19 cellular contexts compared by ENCODE assay signal in genomic region chr3:159675285-159675684, GRCh38.
"Had no signal": no experiment of that assay in that cellular context is flagged by ENCODE, and none has a peak within 500 bp of the region (broad histone marks: within the 10 kb centered on the region; RNA-seq: fewer than 3 reads in every experiment).

No MANE protein-coding gene starts in this region.

- H3K27me3 ChIP-seq: SJSA1 had no signal

- H3K36me3 ChIP-seq: SJSA1 had no signal

- DNase-seq: IMR-90, Karpas-422, KG1, MM.1S, NCI-H1092 treated with DMSO at 0.1 percent for 48 hours, NCI-H1436, NCI-H187, NCI-H2029, NCI-H2081 treated with DMSO at 0.1 percent for 48 hours, NCI-H2171, NCI-H226, NCI-H446, NCI-H510A, NCI-H69, NCI-H774, SIG-M5 had no signal

- H3K27ac ChIP-seq: RWPE1, SJSA1, SK-N-MC had no signal

- H3K4me3 ChIP-seq: SJSA1, SK-N-MC had no signal

- H3K9me3 ChIP-seq: SJSA1 had no signal
